In genomic region chr15:77944002-77944867, GRCh38 we compare ENCODE assay signal across 8 cellular contexts.
DNase-seq lines count a peak whose midpoint lies in the region; ATAC-seq, FAIRE-seq and TF ChIP-seq lines count a peak whose summit lies in the region.

No MANE protein-coding gene starts in this region.

- H3K27ac ChIP-seq in SK-N-SH (ENCODE audit: low read depth in 2 of 2, low read length in 1 of 2) (no peak overlapping the region), H1 (ENCODE audit: low read depth, low read length) (no peak overlapping the region), lung (ENCODE audit: low read depth in 1 of 2, low read length in 1 of 2) (peak overlapping the region; percentile 35 to 83)

- no peak overlapping the region for H3K14ac ChIP-seq in H1 (ENCODE audit: insufficient read length)

- H2BK20ac ChIP-seq in H1 (ENCODE audit: low read length), result peak overlapping the region; percentile 3; the same call in 1 of the 2 replicates

- no peak overlapping the region for H3K23ac ChIP-seq in H1 (ENCODE audit: insufficient read length)

- TF ChIP-seq EP300 in SK-N-SH (IDR thresholded peaks at IDR 0.05; ENCODE audit: borderline replicate concordance in 1 of 2, low read depth in 1 of 2, low read length in 1 of 2), result no peak
- no peak for TF ChIP-seq EP300 in H1 (IDR thresholded peaks at IDR 0.05; ENCODE audit: borderline replicate concordance in 1 of 2, low read depth in 2 of 2, low read length in 2 of 2)

- no peaks in the 10 kb centered on the region for H3K79me1 ChIP-seq in H1 (ENCODE audit: low read depth, low read length)

- peak overlapping the region; percentile 28; the same call in 1 of the 2 replicates for H4K8ac ChIP-seq in H1 (ENCODE audit: extremely low read depth, insufficient read depth, low read length)

- H2BK120ac ChIP-seq in H1 (replicated peaks; ENCODE audit: low read depth, low read length), result no peak overlapping the region

- peak overlapping the region; percentile 53; the same call in 1 of the 2 replicates for H2BK12ac ChIP-seq in H1 (ENCODE audit: low read depth, low read length)

- TF ChIP-seq CTCF in SK-N-SH (IDR thresholded peaks at IDR 0.05) (no peak), H1 (IDR thresholded peaks at IDR 0.05; ENCODE audit: control extremely low read depth in 1 of 3, insufficient read depth in 1 of 3, low read depth in 1 of 3, low read length in 3 of 3) (no peak), lung (IDR thresholded peaks at IDR 0.05; ENCODE audit: control extremely low read depth, extremely low read depth) (no peak)

- H3K9me3 ChIP-seq in SK-N-SH, result no peaks in the 10 kb centered on the region
- H3K9me3 ChIP-seq in H1 (ENCODE audit: insufficient read depth in 2 of 2, low read depth in 1 of 2, low read length in 1 of 2), result no peaks in the 10 kb centered on the region
- no peaks in the 10 kb centered on the region for H3K9me3 ChIP-seq in lung (ENCODE audit: control insufficient read depth in 2 of 2, insufficient read depth in 1 of 2, low read length in 1 of 2)

- H4K20me1 ChIP-seq in SK-N-SH (ENCODE audit: insufficient read depth) (no peaks in the 10 kb centered on the region), H1 (replicated peaks in 1 of 2; ENCODE audit: control insufficient read depth in 1 of 2, insufficient read depth in 2 of 2, low read length in 2 of 2) (no peaks in the 10 kb centered on the region)

- no peaks in the 10 kb centered on the region for H3K79me2 ChIP-seq in SK-N-SH (ENCODE audit: insufficient read depth)
- H3K79me2 ChIP-seq in H1 (ENCODE audit: control insufficient read depth in 1 of 2, insufficient read depth in 2 of 2, low read length in 2 of 2), result no peaks in the 10 kb centered on the region

- H2BK15ac ChIP-seq in H1 (ENCODE audit: low read length), result no peak overlapping the region

- no peaks in the 10 kb centered on the region for H3K9me3 Mint-ChIP-seq in activated CD4-positive, alpha-beta T cell treated with anti-CD3 and anti-CD28 coated beads, Interleukin-2, amount 10 ng/mL, durations not matched to agents 7 days and 5 days

- H3F3A ChIP-seq in SK-N-SH (replicated peaks; ENCODE audit: insufficient read depth), result no peaks in the 10 kb centered on the region

- TF ChIP-seq POLR2A in H1 (IDR thresholded peaks at IDR 0.05; ENCODE audit: control extremely low read depth in 1 of 2, low read depth in 2 of 2, low read length in 2 of 2), result no peak

- H4K91ac ChIP-seq in H1 (replicated peaks; ENCODE audit: insufficient read length, low read length), result no peak overlapping the region

- no peaks in the 10 kb centered on the region for H3K4me1 Mint-ChIP-seq in activated CD4-positive, alpha-beta T cell treated with anti-CD3 and anti-CD28 coated beads, Interleukin-2, amount 10 ng/mL, durations not matched to agents 7 days and 5 days

- H3K9ac ChIP-seq in SK-N-SH, result no peak overlapping the region
- no peak overlapping the region for H3K9ac ChIP-seq in H1 (replicated peaks in 1 of 4; ENCODE audit: extremely low read depth in 1 of 4, low read depth in 3 of 4, low read length in 3 of 4)

- ATAC-seq in SK-N-SH treated with all-trans-retinoic acid at 6 μM for 48 hours, result no peak
- peak; percentile 85 for ATAC-seq in lung (ENCODE audit: insufficient read depth, low FRiP score)

- peak overlapping the region; percentile 42 for H4K5ac ChIP-seq in H1 (ENCODE audit: insufficient read length, low read depth, low read length)

- H3K4me3 Mint-ChIP-seq in activated CD4-positive, alpha-beta T cell treated with anti-CD3 and anti-CD28 coated beads, Interleukin-2, amount 10 ng/mL, durations not matched to agents 7 days and 5 days, result peak overlapping the region; percentile 57

- no peak overlapping the region for H3K56ac ChIP-seq in H1 (replicated peaks; ENCODE audit: insufficient read length, low read depth, low read length)

- H3K23me2 ChIP-seq in H1 (ENCODE audit: low read depth, low read length), result peaks cover 4% of the 10 kb centered on the region; the same call in 1 of the 2 replicates

- no peak overlapping the region for H2AFZ ChIP-seq in SK-N-SH (ENCODE audit: low read depth)
- no peak overlapping the region for H2AFZ ChIP-seq in H1 (ENCODE audit: low read length)

- CTCF ChIA-PET in SK-N-SH (lab: Yijun Ruan, JAX) (interaction anchor here (1.1 kb wide), 1 partner anchor 164 kb away, joined by 3 read pairs; no protein-coding TSS in a partner anchor), H1 (lab: Charles Lee; ENCODE audit: partially characterized antibody) (interaction anchor here (0.9 to 1.9 kb wide), 4 partner anchors 15 to 42 kb away, joined by 3 to 7 read pairs (median 6); no protein-coding TSS in a partner anchor)
- CTCF ChIA-PET in activated CD4-positive, alpha-beta T cell treated with anti-CD3 and anti-CD28 coated beads, Interleukin-2, amount 10 ng/mL, durations not matched to agents 7 days and 5 days (lab: Charles Lee), result interaction anchor here (1.3 kb wide), 2 partner anchors 16 to 164 kb away, joined by 3 read pairs; no protein-coding TSS in a partner anchor

- H3K36me3 ChIP-seq in SK-N-SH (replicated peaks in 1 of 2; ENCODE audit: control insufficient read depth in 1 of 2, insufficient read depth in 2 of 2, low read length in 1 of 2) (no peaks in the 10 kb centered on the region), H1 (ENCODE audit: control insufficient read depth in 2 of 4, insufficient read depth in 4 of 4, low read length in 3 of 4) (no peaks in the 10 kb centered on the region), lung (ENCODE audit: control insufficient read depth in 2 of 2, insufficient read depth in 2 of 2, low read length in 2 of 2) (no peaks in the 10 kb centered on the region)

- H3K4me1 ChIP-seq in SK-N-SH (ENCODE audit: control insufficient read depth in 1 of 2, insufficient read depth in 2 of 2, low read depth in 1 of 2, low read length in 1 of 2) (peaks cover 0 to 2% of the 10 kb centered on the region in 2 experiments; a peak in 1 of 4 replicates), H1 (replicated peaks in 1 of 4; ENCODE audit: control insufficient read depth in 3 of 4, insufficient read depth in 4 of 4, low read length in 3 of 4) (peaks cover 2 to 5% (median 3%) of the 10 kb centered on the region in 4 experiments; a peak in 4 of 7 replicates), lung (ENCODE audit: control insufficient read depth in 2 of 2, insufficient read depth in 2 of 2, low read length in 2 of 2) (peaks cover 0 to 3% of the 10 kb centered on the region in 2 donors)

- no peak for FAIRE-seq in H1 (lab: Jason Lieb, UNC)

- H3K4me3 ChIP-seq in SK-N-SH (ENCODE audit: low read depth in 2 of 2, low read length in 1 of 2) (no peak overlapping the region), H1 (ENCODE audit: extremely low read depth in 1 of 4, insufficient read depth in 2 of 4, low read depth in 3 of 4, low read length in 4 of 4) (peak overlapping the region; percentile 36 to 58 (median 46)), lung (peak overlapping the region; percentile 7)

- H3K27me3 Mint-ChIP-seq in activated CD4-positive, alpha-beta T cell treated with anti-CD3 and anti-CD28 coated beads, Interleukin-2, amount 10 ng/mL, durations not matched to agents 7 days and 5 days, result peaks cover 27% of the 10 kb centered on the region

- peak overlapping the region; percentile 80; the same call in 1 of the 2 replicates for H2BK5ac ChIP-seq in H1 (ENCODE audit: low read depth, low read length)

- no peak overlapping the region for H3K4ac ChIP-seq in H1 (replicated peaks; ENCODE audit: insufficient read length, low read depth, low read length)

- POLR2A ChIA-PET in SK-N-SH (lab: Yijun Ruan, JAX), result no interaction called here
- POLR2A ChIA-PET in activated CD4-positive, alpha-beta T cell treated with anti-CD3 and anti-CD28 coated beads, Interleukin-2, amount 10 ng/mL, durations not matched to agents 7 days and 5 days (lab: Charles Lee), result no interaction called here
- POLR2A ChIA-PET in H1 (lab: Charles Lee; ENCODE audit: partially characterized antibody), result interaction anchor here (1.3 kb wide), 1 partner anchor 21 kb away, joined by 3 read pairs; no protein-coding TSS in a partner anchor

- H3K18ac ChIP-seq in H1 (ENCODE audit: extremely low read depth, low read length), result peak overlapping the region; percentile 25

- no peak for TF ChIP-seq RAD21 in SK-N-SH (IDR thresholded peaks at IDR 0.05; ENCODE audit: low read length)
- TF ChIP-seq RAD21 in H1 (IDR thresholded peaks at IDR 0.05 in 1 of 2, conservative IDR thresholded peaks at IDR 0.05 in 1 of 2; ENCODE audit: low read depth in 2 of 2, low read length in 2 of 2), result no peak

- H3K27me3 ChIP-seq in SK-N-SH (ENCODE audit: insufficient read depth), result no peaks in the 10 kb centered on the region
- peaks cover 0 to 5% (median 0%) of the 10 kb centered on the region in 4 experiments; a peak in 2 of 7 replicates for H3K27me3 ChIP-seq in H1 (replicated peaks in 1 of 4; ENCODE audit: control insufficient read depth in 3 of 4, extremely low read depth in 1 of 4, insufficient read depth in 3 of 4, low read length in 3 of 4)
- H3K27me3 ChIP-seq in lung (ENCODE audit: control insufficient read depth, insufficient read depth), result no peaks in the 10 kb centered on the region

- no peak overlapping the region for H3K27ac Mint-ChIP-seq in activated CD4-positive, alpha-beta T cell treated with anti-CD3 and anti-CD28 coated beads, Interleukin-2, amount 10 ng/mL, durations not matched to agents 7 days and 5 days

- WGBS in SK-N-SH (ENCODE audit: low lambda C conversion rate), result 85% methylated on average over 36 of the region's 45 CpGs
- WGBS in H1 (ENCODE audit: extremely low coverage in 1 of 2, insufficient coverage in 1 of 2, insufficient read length in 1 of 2, insufficient replicate concordance in 2 of 2, low coverage in 1 of 2, low lambda C conversion rate in 2 of 2, missing lambda C conversion rate in 1 of 2), 2 experiments, result 14% methylated on average over 33 of the region's 45 CpGs; no CpG with 5 or more reads in 1 of the 2 experiments
- 9 to 10% methylated on average over 45 of the region's 45 CpGs for WGBS in lung, 2 donors

- no peaks in the 10 kb centered on the region for H3K36me3 Mint-ChIP-seq in activated CD4-positive, alpha-beta T cell treated with anti-CD3 and anti-CD28 coated beads, Interleukin-2, amount 10 ng/mL, durations not matched to agents 7 days and 5 days (ENCODE audit: low read depth)

- no peaks in the 10 kb centered on the region for H3K9me2 ChIP-seq in SK-N-SH

- DNase-seq in SK-N-SH (peak; percentile 41), M059J (ENCODE audit: low read depth) (peak; percentile 82), H1 (ENCODE audit: low read depth in 1 of 2, low spot score in 2 of 2) (peak; percentile 27 to 81), lung (ENCODE audit: low spot score) (peak; percentile 84), SHP77 (lab: John Stamatoyannopoulos, UW) (no peak)
- DNase-seq in activated CD4-positive, alpha-beta T cell treated with anti-CD3 and anti-CD28 coated beads, Interleukin-2, amount 10 ng/mL, durations not matched to agents 7 days and 5 days, result peak; percentile 27
- peak; percentile 43 to 56 for DNase-seq in stimulated activated CD4-positive, alpha-beta T cell treated with anti-CD3 and anti-CD28 coated beads, Interleukin-4, amount 100 ng/mL, for 48 hours (ENCODE audit: low read depth in 2 of 2)

- 0 out of 2 replicates have a peak overlapping the region, but pooled peaks have one; percentile 9 for H2AK5ac ChIP-seq in H1 (ENCODE audit: low read depth, low read length)

- H3K4me2 ChIP-seq in SK-N-SH (no peak overlapping the region), H1 (ENCODE audit: insufficient read depth in 1 of 2, low read depth in 2 of 2, low read length in 2 of 2) (peak overlapping the region; percentile 66 to 88)

TF ChIP-seq in SK-N-SH treated with all-trans-retinoic acid at 6 μM for 48 hours, 23 proteins besides CTCF, POLR2A, EP300 and RAD21 (continues in another document):
- no peak for TF ChIP-seq OSR1 (CRISPR knock-in tag; IDR thresholded peaks at IDR 0.05)

Comparison
In these comparisons a context has a peak if more than half of its experiments do, and no peak if none do; other contexts are left out.
1. DNase-seq: peak in SK-N-SH (single experiment), M059J (single experiment), activated CD4-positive, alpha-beta T cell treated with anti-CD3 and anti-CD28 coated beads, Interleukin-2, amount 10 ng/mL, durations not matched to agents 7 days and 5 days (single experiment), H1 (2 of 2), lung (single experiment) and stimulated activated CD4-positive, alpha-beta T cell treated with anti-CD3 and anti-CD28 coated beads, Interleukin-4, amount 100 ng/mL, for 48 hours (2 of 2); none in SHP77 (0 of 2).
2. H3K27ac ChIP-seq: peak in lung (2 of 2); none in SK-N-SH (0 of 2) and H1 (single experiment).
3. H3K4me3 ChIP-seq: peak in H1 (4 of 4) and lung (single experiment); none in SK-N-SH (0 of 2).
4. Of the 17 proteins assayed by ChIP-seq in both H1 and SK-N-SH: peak only in H1: MAX; only in SK-N-SH: none; in both: none; in neither: 16.